Comparison of ENCODE assay signal across 1 cellular context in the genomic region with DNA sequence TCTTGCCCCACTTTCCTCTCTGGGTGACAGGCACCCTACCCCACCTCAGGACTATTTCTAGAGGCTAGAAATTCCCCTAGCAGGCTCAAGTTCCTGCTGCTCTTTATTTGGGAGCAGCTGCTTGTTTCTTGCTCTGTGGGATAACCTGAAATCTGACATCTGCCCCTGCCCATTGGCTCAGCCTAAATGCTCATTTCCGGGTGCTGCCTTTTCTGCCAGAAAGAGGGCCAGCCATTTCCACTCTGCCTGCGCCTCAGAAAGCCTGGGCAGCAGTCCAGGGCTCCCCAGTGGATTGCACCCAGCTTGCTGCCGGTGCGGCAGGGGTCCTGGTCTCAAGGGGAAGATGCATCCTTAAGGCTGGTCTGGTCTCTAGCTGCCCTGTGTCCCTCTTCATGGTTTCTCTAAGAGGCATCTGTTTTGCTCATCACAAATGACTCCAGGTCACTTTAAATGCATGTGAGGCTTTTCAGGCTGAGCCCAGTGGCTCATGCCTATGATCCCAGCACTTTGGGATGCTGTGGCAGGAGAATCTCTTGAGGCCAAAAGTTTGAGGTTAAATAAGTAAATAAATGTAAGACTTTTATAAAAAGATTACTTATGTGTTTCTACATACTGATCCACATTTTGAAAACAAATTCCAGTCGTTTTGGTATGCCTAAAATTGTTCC.
TF ChIP-seq lines count a peak whose summit lies in the region.

No MANE protein-coding gene starts in this region.

TF ChIP-seq in IMR-90, 13 proteins besides CTCF, POLR2A, EP300 and RAD21:
- TF ChIP-seq MAZ (IDR thresholded peaks at IDR 0.05; ENCODE audit: borderline replicate concordance, low read depth, low read length) = no peak
- no peak; the same call in 1 of the 2 replicates for TF ChIP-seq CEBPB (IDR thresholded peaks at IDR 0.05; ENCODE audit: low read depth, low read length)
- TF ChIP-seq FOS (IDR thresholded peaks at IDR 0.05; ENCODE audit: low read depth, low read length) = peak; percentile 86; the same call in 1 of the 2 replicates
- no peak for TF ChIP-seq SMC3 (IDR thresholded peaks at IDR 0.05; ENCODE audit: low read depth, low read length)
- TF ChIP-seq MXI1 (IDR thresholded peaks at IDR 0.05; ENCODE audit: borderline replicate concordance, low read depth, low read length) = no peak
- no peak for TF ChIP-seq NFE2L2 (IDR thresholded peaks at IDR 0.05; ENCODE audit: low read depth, low read length)
- peak; percentile 75 for TF ChIP-seq BHLHE40 (IDR thresholded peaks at IDR 0.05; ENCODE audit: low read depth, low read length)
- no peak for TF ChIP-seq CHD1 (IDR thresholded peaks at IDR 0.05; ENCODE audit: low read depth, low read length)
- TF ChIP-seq MAFK (IDR thresholded peaks at IDR 0.05; ENCODE audit: low read depth, low read length) = no peak
- TF ChIP-seq, protein P1, sequence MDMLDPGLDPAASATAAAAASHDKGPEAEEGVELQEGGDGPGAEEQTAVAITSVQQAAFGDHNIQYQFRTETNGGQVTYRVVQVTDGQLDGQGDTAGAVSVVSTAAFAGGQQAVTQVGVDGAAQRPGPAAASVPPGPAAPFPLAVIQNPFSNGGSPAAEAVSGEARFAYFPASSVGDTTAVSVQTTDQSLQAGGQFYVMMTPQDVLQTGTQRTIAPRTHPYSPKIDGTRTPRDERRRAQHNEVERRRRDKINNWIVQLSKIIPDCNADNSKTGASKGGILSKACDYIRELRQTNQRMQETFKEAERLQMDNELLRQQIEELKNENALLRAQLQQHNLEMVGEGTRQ (IDR thresholded peaks at IDR 0.05; ENCODE audit: low read depth, low read length) = no peak
- TF ChIP-seq RFX5 (IDR thresholded peaks at IDR 0.05; ENCODE audit: low read depth, low read length) = no peak
- TF ChIP-seq, protein P2, sequence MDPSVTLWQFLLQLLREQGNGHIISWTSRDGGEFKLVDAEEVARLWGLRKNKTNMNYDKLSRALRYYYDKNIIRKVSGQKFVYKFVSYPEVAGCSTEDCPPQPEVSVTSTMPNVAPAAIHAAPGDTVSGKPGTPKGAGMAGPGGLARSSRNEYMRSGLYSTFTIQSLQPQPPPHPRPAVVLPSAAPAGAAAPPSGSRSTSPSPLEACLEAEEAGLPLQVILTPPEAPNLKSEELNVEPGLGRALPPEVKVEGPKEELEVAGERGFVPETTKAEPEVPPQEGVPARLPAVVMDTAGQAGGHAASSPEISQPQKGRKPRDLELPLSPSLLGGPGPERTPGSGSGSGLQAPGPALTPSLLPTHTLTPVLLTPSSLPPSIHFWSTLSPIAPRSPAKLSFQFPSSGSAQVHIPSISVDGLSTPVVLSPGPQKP (IDR thresholded peaks at IDR 0.05; ENCODE audit: borderline replicate concordance, low read depth, low read length) = no peak
